ENCODE assay signal across 1 cellular context in the genomic region with DNA sequence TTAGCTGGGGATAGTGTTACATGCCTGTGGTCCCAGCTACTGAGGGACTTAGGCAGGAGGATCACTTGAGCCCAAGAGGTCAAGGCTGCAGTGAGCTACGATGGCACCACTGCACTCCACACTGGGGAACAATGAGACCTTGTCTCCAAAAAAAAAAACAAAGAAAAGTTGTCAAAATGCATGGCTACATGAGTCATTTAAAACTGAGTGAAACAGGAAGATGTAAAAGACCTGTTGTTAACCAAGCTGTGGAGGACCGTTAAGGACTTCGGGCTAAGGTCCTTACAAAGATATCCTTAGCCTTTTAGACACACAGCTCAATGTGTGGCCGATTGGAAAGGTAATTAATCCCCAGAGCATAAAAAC.
TF ChIP-seq lines count a peak whose summit lies in the region.

No MANE protein-coding gene starts in this region.

TF ChIP-seq in HepG2, 621 proteins besides CTCF, POLR2A, EP300 and RAD21 (continued from another document and continues in another):
- TF ChIP-seq FOXM1 (CRISPR knock-in tag; IDR thresholded peaks at IDR 0.05) (peak; percentile 77), SRY (CRISPR knock-in tag; IDR thresholded peaks at IDR 0.05) (no peak), SPEN (CRISPR knock-in tag; IDR thresholded peaks at IDR 0.05; ENCODE audit: low read depth) (no peak), ZNF674 (CRISPR knock-in tag; IDR thresholded peaks at IDR 0.05; ENCODE audit: low read depth) (no peak; the same call in 1 of the 2 replicates), JUND (CRISPR knock-in tag; IDR thresholded peaks at IDR 0.05) (peak; percentile 69), GABPA (IDR thresholded peaks at IDR 0.05; ENCODE audit: low read depth, low read length) (no peak), GABPA (CRISPR knock-in tag; IDR thresholded peaks at IDR 0.05; ENCODE audit: low read depth) (no peak), SMC3 (IDR thresholded peaks at IDR 0.05; ENCODE audit: low read length) (0 out of 2 replicates have a peak, but pooled peaks have one; percentile 16), ZSCAN20 (CRISPR knock-in tag; IDR thresholded peaks at IDR 0.05; ENCODE audit: borderline replicate concordance) (no peak), ZNF350 (CRISPR knock-in tag; IDR thresholded peaks at IDR 0.05; ENCODE audit: borderline replicate concordance, low read depth) (no peak; the same call in 1 of the 2 replicates), TARDBP (CRISPR knock-in tag; IDR thresholded peaks at IDR 0.05) (no peak; the same call in 1 of the 2 replicates), SMAD9 (CRISPR knock-in tag; IDR thresholded peaks at IDR 0.05) (no peak), MBD4 (IDR thresholded peaks at IDR 0.05; ENCODE audit: borderline replicate concordance, low read length) (no peak), BCL6 (CRISPR knock-in tag; IDR thresholded peaks at IDR 0.05) (no peak), SUZ12 (IDR thresholded peaks at IDR 0.05; ENCODE audit: low read depth, low read length) (no peak), ZNF7 (CRISPR knock-in tag; IDR thresholded peaks at IDR 0.05) (no peak), GPN1 (CRISPR knock-in tag; IDR thresholded peaks at IDR 0.05; ENCODE audit: borderline replicate concordance) (no peak), SP1 (IDR thresholded peaks at IDR 0.05) (no peak), SP1 (CRISPR knock-in tag; IDR thresholded peaks at IDR 0.05) (no peak), ZNF263 (CRISPR knock-in tag; IDR thresholded peaks at IDR 0.05) (peak; percentile 46; the same call in 1 of the 2 replicates), ZMYM2 (CRISPR knock-in tag; IDR thresholded peaks at IDR 0.05) (peak; percentile 56; the same call in 1 of the 2 replicates), ZNF570 (CRISPR knock-in tag; IDR thresholded peaks at IDR 0.05; ENCODE audit: borderline replicate concordance) (no peak), ZC3H13 (CRISPR knock-in tag; IDR thresholded peaks at IDR 0.05) (no peak), ZNF790 (CRISPR knock-in tag; IDR thresholded peaks at IDR 0.05; ENCODE audit: borderline replicate concordance) (no peak), ARNTL (CRISPR knock-in tag; IDR thresholded peaks at IDR 0.05) (no peak), ZNF24 (IDR thresholded peaks at IDR 0.05) (no peak), KMT2B (CRISPR knock-in tag; IDR thresholded peaks at IDR 0.05) (peak; percentile 58; the same call in 1 of the 2 replicates), SAP130 (CRISPR knock-in tag; IDR thresholded peaks at IDR 0.05; ENCODE audit: low read depth) (peak; percentile 94), ZBTB8A (CRISPR knock-in tag; IDR thresholded peaks at IDR 0.05; ENCODE audit: borderline replicate concordance, low read depth) (no peak), KAT7 (CRISPR knock-in tag; IDR thresholded peaks at IDR 0.05; ENCODE audit: borderline replicate concordance) (no peak), ZNF124 (CRISPR knock-in tag; IDR thresholded peaks at IDR 0.05) (no peak), U2AF2 (IDR thresholded peaks at IDR 0.05; ENCODE audit: low read depth, low read length) (no peak), EED (CRISPR knock-in tag; IDR thresholded peaks at IDR 0.05) (no peak), MZF1 (CRISPR knock-in tag; IDR thresholded peaks at IDR 0.05; ENCODE audit: borderline replicate concordance) (no peak), ZNF264 (CRISPR knock-in tag; IDR thresholded peaks at IDR 0.05) (peak; percentile 69; the same call in 1 of the 2 replicates), RCOR2 (CRISPR knock-in tag; IDR thresholded peaks at IDR 0.05) (peak; percentile 93), DPF2 (CRISPR knock-in tag; IDR thresholded peaks at IDR 0.05; ENCODE audit: borderline replicate concordance, low read depth) (no peak)
- TF ChIP-seq, protein P1, sequence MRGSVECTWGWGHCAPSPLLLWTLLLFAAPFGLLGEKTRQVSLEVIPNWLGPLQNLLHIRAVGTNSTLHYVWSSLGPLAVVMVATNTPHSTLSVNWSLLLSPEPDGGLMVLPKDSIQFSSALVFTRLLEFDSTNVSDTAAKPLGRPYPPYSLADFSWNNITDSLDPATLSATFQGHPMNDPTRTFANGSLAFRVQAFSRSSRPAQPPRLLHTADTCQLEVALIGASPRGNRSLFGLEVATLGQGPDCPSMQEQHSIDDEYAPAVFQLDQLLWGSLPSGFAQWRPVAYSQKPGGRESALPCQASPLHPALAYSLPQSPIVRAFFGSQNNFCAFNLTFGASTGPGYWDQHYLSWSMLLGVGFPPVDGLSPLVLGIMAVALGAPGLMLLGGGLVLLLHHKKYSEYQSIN (CRISPR knock-in tag; IDR thresholded peaks at IDR 0.05; ENCODE audit: borderline replicate concordance) = no peak
- TF ChIP-seq, protein P2, sequence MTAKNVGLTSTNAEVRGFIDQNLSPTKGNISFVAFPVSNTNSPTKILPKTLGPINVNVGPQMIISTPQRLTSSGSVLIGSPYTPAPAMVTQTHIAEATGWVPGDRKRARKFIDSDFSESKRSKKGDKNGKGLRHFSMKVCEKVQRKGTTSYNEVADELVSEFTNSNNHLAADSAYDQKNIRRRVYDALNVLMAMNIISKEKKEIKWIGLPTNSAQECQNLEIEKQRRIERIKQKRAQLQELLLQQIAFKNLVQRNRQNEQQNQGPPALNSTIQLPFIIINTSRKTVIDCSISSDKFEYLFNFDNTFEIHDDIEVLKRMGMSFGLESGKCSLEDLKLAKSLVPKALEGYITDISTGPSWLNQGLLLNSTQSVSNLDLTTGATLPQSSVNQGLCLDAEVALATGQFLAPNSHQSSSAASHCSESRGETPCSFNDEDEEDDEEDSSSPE (CRISPR knock-in tag; IDR thresholded peaks at IDR 0.05) = no peak
- TF ChIP-seq, protein P3, sequence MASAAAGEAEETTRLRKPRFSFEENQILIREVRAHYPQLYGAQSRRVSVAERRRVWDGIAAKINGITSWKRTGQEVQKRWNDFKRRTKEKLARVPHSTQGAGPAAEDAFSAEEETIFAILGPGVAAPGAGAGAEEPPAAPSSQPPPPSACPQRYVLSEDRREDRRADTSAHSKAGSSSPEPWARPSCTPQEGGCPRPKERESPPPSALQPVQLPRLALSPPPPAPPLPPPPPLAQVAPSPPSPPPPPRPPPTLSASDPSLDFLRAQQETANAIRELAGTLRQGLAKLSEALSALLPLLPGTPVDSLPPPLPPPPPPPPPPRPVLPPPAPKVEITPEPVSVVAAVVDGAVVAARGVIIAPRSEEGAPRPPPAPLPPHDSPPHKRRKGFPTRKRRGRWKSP (CRISPR knock-in tag; IDR thresholded peaks at IDR 0.05) = no peak
- TF ChIP-seq, protein P4, sequence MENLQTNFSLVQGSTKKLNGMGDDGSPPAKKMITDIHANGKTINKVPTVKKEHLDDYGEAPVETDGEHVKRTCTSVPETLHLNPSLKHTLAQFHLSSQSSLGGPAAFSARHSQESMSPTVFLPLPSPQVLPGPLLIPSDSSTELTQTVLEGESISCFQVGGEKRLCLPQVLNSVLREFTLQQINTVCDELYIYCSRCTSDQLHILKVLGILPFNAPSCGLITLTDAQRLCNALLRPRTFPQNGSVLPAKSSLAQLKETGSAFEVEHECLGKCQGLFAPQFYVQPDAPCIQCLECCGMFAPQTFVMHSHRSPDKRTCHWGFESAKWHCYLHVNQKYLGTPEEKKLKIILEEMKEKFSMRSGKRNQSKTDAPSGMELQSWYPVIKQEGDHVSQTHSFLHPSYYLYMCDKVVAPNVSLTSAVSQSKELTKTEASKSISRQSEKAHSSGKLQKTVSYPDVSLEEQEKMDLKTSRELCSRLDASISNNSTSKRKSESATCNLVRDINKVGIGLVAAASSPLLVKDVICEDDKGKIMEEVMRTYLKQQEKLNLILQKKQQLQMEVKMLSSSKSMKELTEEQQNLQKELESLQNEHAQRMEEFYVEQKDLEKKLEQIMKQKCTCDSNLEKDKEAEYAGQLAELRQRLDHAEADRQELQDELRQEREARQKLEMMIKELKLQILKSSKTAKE (CRISPR knock-in tag; IDR thresholded peaks at IDR 0.05; ENCODE audit: borderline replicate concordance) = no peak
- TF ChIP-seq, protein P5, sequence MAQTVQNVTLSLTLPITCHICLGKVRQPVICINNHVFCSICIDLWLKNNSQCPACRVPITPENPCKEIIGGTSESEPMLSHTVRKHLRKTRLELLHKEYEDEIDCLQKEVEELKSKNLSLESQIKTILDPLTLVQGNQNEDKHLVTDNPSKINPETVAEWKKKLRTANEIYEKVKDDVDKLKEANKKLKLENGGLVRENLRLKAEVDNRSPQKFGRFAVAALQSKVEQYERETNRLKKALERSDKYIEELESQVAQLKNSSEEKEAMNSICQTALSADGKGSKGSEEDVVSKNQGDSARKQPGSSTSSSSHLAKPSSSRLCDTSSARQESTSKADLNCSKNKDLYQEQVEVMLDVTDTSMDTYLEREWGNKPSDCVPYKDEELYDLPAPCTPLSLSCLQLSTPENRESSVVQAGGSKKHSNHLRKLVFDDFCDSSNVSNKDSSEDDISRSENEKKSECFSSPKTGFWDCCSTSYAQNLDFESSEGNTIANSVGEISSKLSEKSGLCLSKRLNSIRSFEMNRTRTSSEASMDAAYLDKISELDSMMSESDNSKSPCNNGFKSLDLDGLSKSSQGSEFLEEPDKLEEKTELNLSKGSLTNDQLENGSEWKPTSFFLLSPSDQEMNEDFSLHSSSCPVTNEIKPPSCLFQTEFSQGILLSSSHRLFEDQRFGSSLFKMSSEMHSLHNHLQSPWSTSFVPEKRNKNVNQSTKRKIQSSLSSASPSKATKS (CRISPR knock-in tag; IDR thresholded peaks at IDR 0.05) = no peak
- TF ChIP-seq, protein P6, sequence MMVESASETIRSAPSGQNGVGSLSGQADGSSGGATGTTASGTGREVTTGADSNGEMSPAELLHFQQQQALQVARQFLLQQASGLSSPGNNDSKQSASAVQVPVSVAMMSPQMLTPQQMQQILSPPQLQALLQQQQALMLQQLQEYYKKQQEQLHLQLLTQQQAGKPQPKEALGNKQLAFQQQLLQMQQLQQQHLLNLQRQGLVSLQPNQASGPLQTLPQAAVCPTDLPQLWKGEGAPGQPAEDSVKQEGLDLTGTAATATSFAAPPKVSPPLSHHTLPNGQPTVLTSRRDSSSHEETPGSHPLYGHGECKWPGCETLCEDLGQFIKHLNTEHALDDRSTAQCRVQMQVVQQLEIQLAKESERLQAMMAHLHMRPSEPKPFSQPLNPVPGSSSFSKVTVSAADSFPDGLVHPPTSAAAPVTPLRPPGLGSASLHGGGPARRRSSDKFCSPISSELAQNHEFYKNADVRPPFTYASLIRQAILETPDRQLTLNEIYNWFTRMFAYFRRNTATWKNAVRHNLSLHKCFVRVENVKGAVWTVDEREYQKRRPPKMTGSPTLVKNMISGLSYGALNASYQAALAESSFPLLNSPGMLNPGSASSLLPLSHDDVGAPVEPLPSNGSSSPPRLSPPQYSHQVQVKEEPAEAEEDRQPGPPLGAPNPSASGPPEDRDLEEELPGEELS (CRISPR knock-in tag; IDR thresholded peaks at IDR 0.05) = peak; percentile 65
- TF ChIP-seq, protein P7, sequence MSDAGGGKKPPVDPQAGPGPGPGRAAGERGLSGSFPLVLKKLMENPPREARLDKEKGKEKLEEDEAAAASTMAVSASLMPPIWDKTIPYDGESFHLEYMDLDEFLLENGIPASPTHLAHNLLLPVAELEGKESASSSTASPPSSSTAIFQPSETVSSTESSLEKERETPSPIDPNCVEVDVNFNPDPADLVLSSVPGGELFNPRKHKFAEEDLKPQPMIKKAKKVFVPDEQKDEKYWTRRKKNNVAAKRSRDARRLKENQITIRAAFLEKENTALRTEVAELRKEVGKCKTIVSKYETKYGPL (CRISPR knock-in tag; IDR thresholded peaks at IDR 0.05) = no peak
- TF ChIP-seq, protein P8, sequence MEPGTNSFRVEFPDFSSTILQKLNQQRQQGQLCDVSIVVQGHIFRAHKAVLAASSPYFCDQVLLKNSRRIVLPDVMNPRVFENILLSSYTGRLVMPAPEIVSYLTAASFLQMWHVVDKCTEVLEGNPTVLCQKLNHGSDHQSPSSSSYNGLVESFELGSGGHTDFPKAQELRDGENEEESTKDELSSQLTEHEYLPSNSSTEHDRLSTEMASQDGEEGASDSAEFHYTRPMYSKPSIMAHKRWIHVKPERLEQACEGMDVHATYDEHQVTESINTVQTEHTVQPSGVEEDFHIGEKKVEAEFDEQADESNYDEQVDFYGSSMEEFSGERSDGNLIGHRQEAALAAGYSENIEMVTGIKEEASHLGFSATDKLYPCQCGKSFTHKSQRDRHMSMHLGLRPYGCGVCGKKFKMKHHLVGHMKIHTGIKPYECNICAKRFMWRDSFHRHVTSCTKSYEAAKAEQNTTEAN (CRISPR knock-in tag; conservative IDR thresholded peaks at IDR 0.05) = peak; percentile 44; the same call in 1 of the 2 replicates
- TF ChIP-seq, protein P9, sequence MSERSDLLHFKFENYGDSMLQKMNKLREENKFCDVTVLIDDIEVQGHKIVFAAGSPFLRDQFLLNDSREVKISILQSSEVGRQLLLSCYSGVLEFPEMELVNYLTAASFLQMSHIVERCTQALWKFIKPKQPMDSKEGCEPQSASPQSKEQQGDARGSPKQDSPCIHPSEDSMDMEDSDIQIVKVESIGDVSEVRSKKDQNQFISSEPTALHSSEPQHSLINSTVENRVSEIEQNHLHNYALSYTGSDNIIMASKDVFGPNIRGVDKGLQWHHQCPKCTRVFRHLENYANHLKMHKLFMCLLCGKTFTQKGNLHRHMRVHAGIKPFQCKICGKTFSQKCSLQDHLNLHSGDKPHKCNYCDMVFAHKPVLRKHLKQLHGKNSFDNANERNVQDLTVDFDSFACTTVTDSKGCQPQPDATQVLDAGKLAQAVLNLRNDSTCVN (CRISPR knock-in tag; IDR thresholded peaks at IDR 0.05; ENCODE audit: borderline replicate concordance) = no peak
- TF ChIP-seq, protein P10, sequence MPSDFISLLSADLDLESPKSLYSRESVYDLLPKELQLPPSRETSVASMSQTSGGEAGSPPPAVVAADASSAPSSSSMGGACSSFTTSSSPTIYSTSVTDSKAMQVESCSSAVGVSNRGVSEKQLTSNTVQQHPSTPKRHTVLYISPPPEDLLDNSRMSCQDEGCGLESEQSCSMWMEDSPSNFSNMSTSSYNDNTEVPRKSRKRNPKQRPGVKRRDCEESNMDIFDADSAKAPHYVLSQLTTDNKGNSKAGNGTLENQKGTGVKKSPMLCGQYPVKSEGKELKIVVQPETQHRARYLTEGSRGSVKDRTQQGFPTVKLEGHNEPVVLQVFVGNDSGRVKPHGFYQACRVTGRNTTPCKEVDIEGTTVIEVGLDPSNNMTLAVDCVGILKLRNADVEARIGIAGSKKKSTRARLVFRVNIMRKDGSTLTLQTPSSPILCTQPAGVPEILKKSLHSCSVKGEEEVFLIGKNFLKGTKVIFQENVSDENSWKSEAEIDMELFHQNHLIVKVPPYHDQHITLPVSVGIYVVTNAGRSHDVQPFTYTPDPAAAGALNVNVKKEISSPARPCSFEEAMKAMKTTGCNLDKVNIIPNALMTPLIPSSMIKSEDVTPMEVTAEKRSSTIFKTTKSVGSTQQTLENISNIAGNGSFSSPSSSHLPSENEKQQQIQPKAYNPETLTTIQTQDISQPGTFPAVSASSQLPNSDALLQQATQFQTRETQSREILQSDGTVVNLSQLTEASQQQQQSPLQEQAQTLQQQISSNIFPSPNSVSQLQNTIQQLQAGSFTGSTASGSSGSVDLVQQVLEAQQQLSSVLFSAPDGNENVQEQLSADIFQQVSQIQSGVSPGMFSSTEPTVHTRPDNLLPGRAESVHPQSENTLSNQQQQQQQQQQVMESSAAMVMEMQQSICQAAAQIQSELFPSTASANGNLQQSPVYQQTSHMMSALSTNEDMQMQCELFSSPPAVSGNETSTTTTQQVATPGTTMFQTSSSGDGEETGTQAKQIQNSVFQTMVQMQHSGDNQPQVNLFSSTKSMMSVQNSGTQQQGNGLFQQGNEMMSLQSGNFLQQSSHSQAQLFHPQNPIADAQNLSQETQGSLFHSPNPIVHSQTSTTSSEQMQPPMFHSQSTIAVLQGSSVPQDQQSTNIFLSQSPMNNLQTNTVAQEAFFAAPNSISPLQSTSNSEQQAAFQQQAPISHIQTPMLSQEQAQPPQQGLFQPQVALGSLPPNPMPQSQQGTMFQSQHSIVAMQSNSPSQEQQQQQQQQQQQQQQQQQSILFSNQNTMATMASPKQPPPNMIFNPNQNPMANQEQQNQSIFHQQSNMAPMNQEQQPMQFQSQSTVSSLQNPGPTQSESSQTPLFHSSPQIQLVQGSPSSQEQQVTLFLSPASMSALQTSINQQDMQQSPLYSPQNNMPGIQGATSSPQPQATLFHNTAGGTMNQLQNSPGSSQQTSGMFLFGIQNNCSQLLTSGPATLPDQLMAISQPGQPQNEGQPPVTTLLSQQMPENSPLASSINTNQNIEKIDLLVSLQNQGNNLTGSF (CRISPR knock-in tag; IDR thresholded peaks at IDR 0.05) = no peak
